Comparison of ENCODE assay signal across 11 cellular contexts in the genomic region with DNA sequence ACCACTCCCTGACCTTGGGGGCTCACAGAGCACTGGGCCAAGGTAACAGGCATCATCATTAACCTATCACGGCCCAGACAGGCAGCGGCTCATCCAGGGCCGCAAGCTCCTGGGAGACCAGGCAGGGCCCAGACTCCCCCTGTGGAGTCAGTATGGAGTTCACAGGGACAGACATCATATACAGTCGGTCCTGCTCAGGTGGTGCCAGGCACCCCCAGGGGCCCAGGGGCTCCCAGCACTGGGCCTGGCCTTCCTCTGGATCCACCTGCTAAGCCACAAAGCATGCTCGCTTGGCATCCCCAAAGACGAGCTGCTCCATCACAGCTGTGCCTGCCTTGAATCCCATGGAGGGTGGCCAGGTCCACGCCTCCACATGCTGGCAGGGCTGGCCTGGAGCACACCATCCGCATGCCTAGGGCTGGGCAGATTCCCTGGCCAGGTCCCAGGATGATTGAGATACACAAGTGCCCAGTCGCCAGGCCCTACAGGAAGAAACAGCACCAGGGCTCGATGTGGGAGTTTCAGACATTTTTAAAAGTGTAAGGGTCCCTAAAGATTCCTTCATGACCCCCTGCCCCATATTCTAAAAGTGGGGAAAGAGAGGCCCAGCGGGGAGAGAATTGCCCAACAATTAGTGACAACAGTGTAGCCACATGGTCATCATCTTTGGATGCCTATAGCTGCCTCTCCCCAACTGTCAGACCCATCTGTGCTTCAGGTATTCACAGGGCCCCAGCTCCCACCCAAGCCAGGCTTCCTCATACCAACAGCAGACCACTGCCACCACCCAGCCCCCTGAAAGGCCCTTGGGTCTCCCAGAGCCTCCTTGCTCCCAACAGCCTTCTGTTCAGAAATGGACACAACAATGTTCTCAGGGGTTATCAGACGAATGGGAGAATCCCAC. TPM values are rescaled to one million over a fixed set of nuclear protein-coding genes. Genes with fewer than 3 reads are reported as not detected.
DNase-seq lines count a peak whose midpoint lies in the region; ATAC-seq lines count a peak whose summit lies in the region.
"Had no signal": no experiment of that assay in that cellular context is flagged by ENCODE, and none has a peak within 500 bp of the region (broad histone marks: within the 10 kb centered on the region; RNA-seq: fewer than 3 reads in every experiment).

No MANE protein-coding gene starts in this region.

- DNase-seq in AG20443 (ENCODE audit: low spot score) (peak; percentile 73), NCI-H446 treated with DMSO at 0.1 percent for 48 hours (lab: John Stamatoyannopoulos, UW) (peak; percentile 41), cardiac septum (ENCODE audit: low spot score) (peak; percentile 84), trophoblast cell (no peak), DMS114 treated with DMSO at 0.1 percent for 48 hours (lab: John Stamatoyannopoulos, UW; ENCODE audit: unreplicated experiment) (no peak), ecto neural progenitor cell (ENCODE audit: low spot score) (no peak), NCI-H1417 (lab: John Stamatoyannopoulos, UW) (no peak)
- DNase-seq: AML-193, HCEC 1CT, T-helper 1 cell had no signal

- H3K4me3 ChIP-seq in trophoblast cell (ENCODE audit: low read depth, low read length) = no peak overlapping the region

- H2BK5ac ChIP-seq in trophoblast cell (ENCODE audit: low read depth, low read length, poor library complexity) = no peak overlapping the region

- peaks cover 13 to 18% of the 10 kb centered on the region in 2 experiments for H3K4me1 ChIP-seq in trophoblast cell (ENCODE audit: control insufficient read depth in 1 of 2, insufficient read depth in 2 of 2, low read length in 2 of 2)

- H3K36me3 ChIP-seq in trophoblast cell (ENCODE audit: control insufficient read depth in 1 of 2, insufficient read depth in 2 of 2, low read length in 2 of 2) = peaks cover 0 to 5% of the 10 kb centered on the region in 2 experiments

- peaks cover 10% of the 10 kb centered on the region for H3K79me1 ChIP-seq in trophoblast cell (ENCODE audit: low read length)

- no CpG with 5 or more reads among the region's 12 CpGs for WGBS in trophoblast cell (ENCODE audit: extremely low coverage, insufficient coverage, insufficient read length)

- no peaks in the 10 kb centered on the region for H3K27me3 ChIP-seq in trophoblast cell (ENCODE audit: insufficient read depth, low read length)

- H4K12ac ChIP-seq in trophoblast cell (ENCODE audit: low read depth, low read length) = no peak overlapping the region

- H3K4me2 ChIP-seq in trophoblast cell (ENCODE audit: low read length) = no peak overlapping the region

- H3K9me3 ChIP-seq in trophoblast cell (ENCODE audit: insufficient read depth, low read depth, low read length) = peaks cover 5% of the 10 kb centered on the region

- no peak overlapping the region for H2AFZ ChIP-seq in trophoblast cell (ENCODE audit: insufficient read depth, low read length, poor library complexity)

- H2AK5ac ChIP-seq in trophoblast cell (ENCODE audit: low read length) = no peak overlapping the region

- H3K9ac ChIP-seq in trophoblast cell (ENCODE audit: low read length) = no peak overlapping the region

- no peak overlapping the region for H3K23ac ChIP-seq in trophoblast cell (ENCODE audit: low read length)

- H2BK120ac ChIP-seq in trophoblast cell (ENCODE audit: insufficient read depth, low read length, poor library complexity) = no peak overlapping the region

- H3K4ac ChIP-seq in trophoblast cell (ENCODE audit: low read depth, low read length) = peak overlapping the region; percentile 42

- H4K8ac ChIP-seq in trophoblast cell (ENCODE audit: low read depth, low read length) = no peak overlapping the region

- no peak overlapping the region for H3K18ac ChIP-seq in trophoblast cell (ENCODE audit: low read length)

- no peak overlapping the region for H3K27ac ChIP-seq in trophoblast cell (ENCODE audit: low read depth, low read length)

- no peak overlapping the region for H3K14ac ChIP-seq in trophoblast cell (ENCODE audit: low read length)

- no peak overlapping the region for H4K91ac ChIP-seq in trophoblast cell (ENCODE audit: low read depth, low read length)

- H3K79me2 ChIP-seq in trophoblast cell (ENCODE audit: control insufficient read depth, insufficient read depth, low read length, poor library complexity) = peaks cover 53% of the 10 kb centered on the region

- intact Hi-C loops in cardiac septum (cut with DNase I) = no loop called here

- no peak for ATAC-seq in HG02588 (IDR thresholded peaks at IDR 0.05; ENCODE audit: unreplicated experiment)

- no peak overlapping the region for H2BK12ac ChIP-seq in trophoblast cell (ENCODE audit: low read length)

RNA-seq across cellular contexts. Expression of a gene that starts 4.4 kb away (rescaled TPM):
- 39.5 TPM for total RNA-seq in cardiac septum
- polyA plus RNA-seq in trophoblast cell (2013) = 25.7 and 26.4 TPM in 2 replicates

Comparison
In these comparisons a context has a peak if more than half of its experiments do, and no peak if none do; other contexts are left out.
1. DNase-seq: peak in AG20443 (single experiment), NCI-H446 treated with DMSO at 0.1 percent for 48 hours (single experiment) and cardiac septum (single experiment); none in trophoblast cell (0 of 2), DMS114 treated with DMSO at 0.1 percent for 48 hours (single experiment), ecto neural progenitor cell (single experiment) and NCI-H1417 (0 of 3).